8 cellular contexts compared by ENCODE assay signal in the genomic region with DNA sequence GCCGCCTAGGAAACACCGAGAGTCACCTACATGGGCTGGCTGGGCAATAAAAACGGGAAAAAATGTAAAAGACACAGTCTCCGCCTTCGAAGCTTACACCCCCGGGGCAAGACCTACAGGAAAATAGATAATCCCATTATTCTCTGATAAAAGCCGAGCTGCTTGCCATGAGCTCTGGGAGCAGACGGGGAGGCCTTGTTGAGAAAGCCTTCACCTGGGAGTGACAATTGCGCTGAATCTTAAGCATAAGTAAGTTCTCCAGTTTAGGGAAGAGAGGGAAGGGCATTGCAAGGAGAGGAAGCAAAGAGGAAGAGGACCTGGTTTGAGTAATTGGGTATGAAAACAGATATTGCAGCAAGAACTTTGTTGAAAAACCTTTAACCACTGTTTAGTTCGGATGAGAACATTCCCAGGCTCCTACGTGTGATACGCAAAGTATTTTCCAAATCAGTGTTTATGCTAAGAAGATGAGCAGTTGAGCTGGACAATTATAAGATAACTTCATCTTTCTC. TPM values are rescaled to one million over a fixed set of nuclear protein-coding genes. Genes with fewer than 3 reads are reported as not detected.
DNase-seq lines count a peak whose midpoint lies in the region; ATAC-seq and TF ChIP-seq lines count a peak whose summit lies in the region.

No MANE protein-coding gene starts in this region.

- TF ChIP-seq CTCF in AG09309 (IDR thresholded peaks at IDR 0.05; ENCODE audit: control insufficient read depth, insufficient read depth, low read depth, low read length, missing control alignments) (no peak), HFF-Myc (IDR thresholded peaks at IDR 0.05; ENCODE audit: low read depth, low read length, missing control alignments) (no peak), adrenal gland (IDR thresholded peaks at IDR 0.05) (no peak)

- 28 to 31% (median 28%) methylated on average over 12 of the region's 12 CpGs for WGBS in adrenal gland, 4 donors

- H3K4me1 ChIP-seq in adrenal gland (replicated peaks in 1 of 2): peaks cover 8 to 21% of the 10 kb centered on the region in 2 donors

- no peak for TF ChIP-seq POLR2A in adrenal gland (IDR thresholded peaks at IDR 0.05)

- no peaks in the 10 kb centered on the region for H3K9me3 ChIP-seq in adrenal gland (replicated peaks in 1 of 3)

- H3K27me3 ChIP-seq in adrenal gland: no peaks in the 10 kb centered on the region

- intact Hi-C loops in adrenal gland (cut with DNase I): loop anchor here in 1 of 2 donors (10.0 kb wide), 1 partner anchor 109 kb away; no protein-coding TSS in a partner anchor

- H3K36me3 ChIP-seq in adrenal gland (replicated peaks in 1 of 2): no peaks in the 10 kb centered on the region

- H3K4me3 ChIP-seq in AG09309 (ENCODE audit: control insufficient read depth, low read depth, low read length): peak overlapping the region; percentile 68
- peak overlapping the region; percentile 87 for H3K4me3 ChIP-seq in HFF-Myc (replicated peaks; ENCODE audit: low read depth, low read length)
- peak overlapping the region; percentile 2 to 86 (median 73) for H3K4me3 ChIP-seq in adrenal gland

- DNase-seq in AG09309 (ENCODE audit: low read depth): no peak
- DNase-seq in HFF-Myc (ENCODE audit: extremely low read depth, low read depth): no peak
- DNase-seq in adrenal gland: no peak
- DNase-seq in medulla oblongata (ENCODE audit: extremely low spot score): peak; percentile 23
- DNase-seq in AG08396 (ENCODE audit: low spot score): no peak
- DNase-seq in T1000 (lab: John Stamatoyannopoulos, UW): no peak

- H3K27ac ChIP-seq in adrenal gland: peak overlapping the region; percentile 39 to 95 (median 78)

- ATAC-seq in HG03095 (IDR thresholded peaks at IDR 0.05; ENCODE audit: unreplicated experiment) (no peak), HG03457 (IDR thresholded peaks at IDR 0.05; ENCODE audit: unreplicated experiment) (no peak)

RNA-seq across cellular contexts. Expression of a gene that starts 0.8 kb away (rescaled TPM):
- total RNA-seq in adrenal gland: 10 to 100 TPM; 16.6 to 39.8 (median 21.9) TPM
- 10 to 100 TPM in 2 of 3 donors, 1 to 10 TPM in 1; 9.3 to 27.6 (median 10.4) TPM for polyA plus RNA-seq in adrenal gland

RNA-seq across cellular contexts. Expression of a gene that starts 32.0 kb away (rescaled TPM):
- total RNA-seq in adrenal gland: not detected
- polyA plus RNA-seq in adrenal gland: not detected
